In genomic region chr19:19051478-19052213, GRCh38 we compare ENCODE assay signal across 29 cellular contexts.
"Had no signal": no experiment of that assay in that cellular context is flagged by ENCODE, and none has a peak within 500 bp of the region (broad histone marks: within the 10 kb centered on the region; RNA-seq: fewer than 3 reads in every experiment).

No MANE protein-coding gene starts in this region.

- H3K27me3 Mint-ChIP-seq: activated T-helper 17 cell treated with anti-CD3 and anti-CD28 coated beads, Interleukin-2, amount 50 U/mL, for 72 hours; central memory CD8-positive, alpha-beta T cell; dendritic cell treated with granulocyte-macrophage colony-stimulating factor and Interleukin-4, amounts not matched to agents 40 ng/mL and 50 ng/mL, for 4 days; natural killer cell treated with Interleukin-12 subunit alpha and Interleukin-12 subunit beta and Interleukin-15 and Interleukin-18, amount 100 ng/mL, for 72 hours; progenitor cell of endocrine pancreas; stimulated activated naive CD8-positive, alpha-beta T cell treated with anti-CD3 and anti-CD28 coated beads, Interleukin-15, Interleukin-2, amounts not matched to agents 100 ng/mL and 50 ng/mL, for 24 hours; type B pancreatic cell had no signal

- DNase-seq: activated CD8-positive, alpha-beta memory T cell treated with anti-CD3 and anti-CD28 coated beads, Interleukin-2, amount 50 U/mL, for 4 hours; activated naive CD4-positive, alpha-beta T cell; activated T-cell treated with anti-CD3 and anti-CD28 coated beads, Interleukin-2, amount 50 U/mL, for 1 hour; anterior cingulate cortex; effector CD4-positive, alpha-beta T cell; glutamatergic neuron; hippocampal formation; kidney glomerular epithelial cell; left ventricle myocardium inferior; mucosa of descending colon; ovary; stimulated activated CD4-positive, alpha-beta T cell treated with anti-CD3 and anti-CD28 coated beads, Interleukin-12 subunit alpha, Interleukin-12 subunit beta, amount 100 ng/mL, for 4 hours; stimulated activated CD4-positive, alpha-beta T cell treated with anti-CD3 and anti-CD28 coated beads, Interleukin-4, amount 100 ng/mL, for 24 hours; T-helper 2 cell; uterus had no signal

- H3K4me1 ChIP-seq: left ventricle myocardium inferior, uterus had no signal

- H3K36me3 Mint-ChIP-seq: natural killer cell treated with Interleukin-12 subunit alpha and Interleukin-12 subunit beta and Interleukin-15 and Interleukin-18, amount 100 ng/mL, for 72 hours had no signal

- H3K27ac Mint-ChIP-seq: dendritic cell treated with granulocyte-macrophage colony-stimulating factor and Interleukin-4, amounts not matched to agents 40 ng/mL and 50 ng/mL, for 4 days; natural killer cell treated with Interleukin-12 subunit alpha and Interleukin-12 subunit beta and Interleukin-15 and Interleukin-18, amount 100 ng/mL, for 72 hours; progenitor cell of endocrine pancreas; stimulated activated effector memory CD8-positive, alpha-beta T cell treated with anti-CD3 and anti-CD28 coated beads, Interleukin-12 subunit alpha, Interleukin-12 subunit beta, amount 100 ng/mL, for 72 hours; stimulated activated naive CD8-positive, alpha-beta T cell treated with anti-CD3 and anti-CD28 coated beads, Interleukin-15, Interleukin-2, amounts not matched to agents 100 ng/mL and 50 ng/mL, for 24 hours; type B pancreatic cell; WTC11 had no signal

- ATAC-seq: activated naive CD4-positive, alpha-beta T cell treated with anti-CD3 and anti-CD28 coated beads, Interleukin-2, amount 50 U/mL, for 72 hours; activated T-helper 17 cell treated with anti-CD3 and anti-CD28 coated beads, Interleukin-2, amount 50 U/mL, for 72 hours; mucosa of descending colon; natural killer cell treated with Interleukin-12 subunit alpha and Interleukin-12 subunit beta and Interleukin-15 and Interleukin-18, amount 100 ng/mL, for 72 hours; sciatic nerve; stimulated activated effector memory CD8-positive, alpha-beta T cell treated with anti-CD3 and anti-CD28 coated beads, Interleukin-12 subunit alpha, Interleukin-12 subunit beta, amount 100 ng/mL, for 72 hours; WTC11 had no signal

- H3K27ac ChIP-seq: left ventricle myocardium inferior, neutrophil, ovary, skin epidermis, thoracic aorta, uterus had no signal

- H3K36me3 ChIP-seq: ovary, uterus had no signal

- H3K27me3 ChIP-seq: neutrophil, ovary, uterus had no signal

- H3K9me3 Mint-ChIP-seq: activated naive CD4-positive, alpha-beta T cell treated with anti-CD3 and anti-CD28 coated beads, Interleukin-2, amount 50 U/mL, for 72 hours; activated T-helper 17 cell treated with anti-CD3 and anti-CD28 coated beads, Interleukin-2, amount 50 U/mL, for 72 hours; central memory CD8-positive, alpha-beta T cell; dendritic cell treated with granulocyte-macrophage colony-stimulating factor and Interleukin-4, amounts not matched to agents 40 ng/mL and 50 ng/mL, for 4 days; natural killer cell treated with Interleukin-12 subunit alpha and Interleukin-12 subunit beta and Interleukin-15 and Interleukin-18, amount 100 ng/mL, for 72 hours; stimulated activated effector memory CD8-positive, alpha-beta T cell treated with anti-CD3 and anti-CD28 coated beads, Interleukin-12 subunit alpha, Interleukin-12 subunit beta, amount 100 ng/mL, for 72 hours; stimulated activated naive CD8-positive, alpha-beta T cell treated with anti-CD3 and anti-CD28 coated beads, Interleukin-15, Interleukin-2, amounts not matched to agents 100 ng/mL and 50 ng/mL, for 24 hours; type B pancreatic cell; WTC11 had no signal

- H3K4me1 Mint-ChIP-seq: activated T-helper 17 cell treated with anti-CD3 and anti-CD28 coated beads, Interleukin-2, amount 50 U/mL, for 72 hours; central memory CD8-positive, alpha-beta T cell; stimulated activated effector memory CD8-positive, alpha-beta T cell treated with anti-CD3 and anti-CD28 coated beads, Interleukin-12 subunit alpha, Interleukin-12 subunit beta, amount 100 ng/mL, for 72 hours; WTC11 had no signal

- H3K4me3 ChIP-seq: left ventricle myocardium inferior, mucosa of descending colon, ovary, skin epidermis, thoracic aorta, uterus had no signal

- H3K9me3 ChIP-seq: left ventricle myocardium inferior, mucosa of descending colon, neutrophil, ovary, thoracic aorta, uterus had no signal

- H3K4me3 Mint-ChIP-seq: activated T-helper 17 cell treated with anti-CD3 and anti-CD28 coated beads, Interleukin-2, amount 50 U/mL, for 72 hours; central memory CD8-positive, alpha-beta T cell; dendritic cell treated with granulocyte-macrophage colony-stimulating factor and Interleukin-4, amounts not matched to agents 40 ng/mL and 50 ng/mL, for 4 days; natural killer cell treated with Interleukin-12 subunit alpha and Interleukin-12 subunit beta and Interleukin-15 and Interleukin-18, amount 100 ng/mL, for 72 hours; stimulated activated effector memory CD8-positive, alpha-beta T cell treated with anti-CD3 and anti-CD28 coated beads, Interleukin-12 subunit alpha, Interleukin-12 subunit beta, amount 100 ng/mL, for 72 hours; stimulated activated naive CD8-positive, alpha-beta T cell treated with anti-CD3 and anti-CD28 coated beads, Interleukin-15, Interleukin-2, amounts not matched to agents 100 ng/mL and 50 ng/mL, for 24 hours; type B pancreatic cell; WTC11 had no signal
